Comparison of ENCODE assay signal across 8 cellular contexts in the genomic region with DNA sequence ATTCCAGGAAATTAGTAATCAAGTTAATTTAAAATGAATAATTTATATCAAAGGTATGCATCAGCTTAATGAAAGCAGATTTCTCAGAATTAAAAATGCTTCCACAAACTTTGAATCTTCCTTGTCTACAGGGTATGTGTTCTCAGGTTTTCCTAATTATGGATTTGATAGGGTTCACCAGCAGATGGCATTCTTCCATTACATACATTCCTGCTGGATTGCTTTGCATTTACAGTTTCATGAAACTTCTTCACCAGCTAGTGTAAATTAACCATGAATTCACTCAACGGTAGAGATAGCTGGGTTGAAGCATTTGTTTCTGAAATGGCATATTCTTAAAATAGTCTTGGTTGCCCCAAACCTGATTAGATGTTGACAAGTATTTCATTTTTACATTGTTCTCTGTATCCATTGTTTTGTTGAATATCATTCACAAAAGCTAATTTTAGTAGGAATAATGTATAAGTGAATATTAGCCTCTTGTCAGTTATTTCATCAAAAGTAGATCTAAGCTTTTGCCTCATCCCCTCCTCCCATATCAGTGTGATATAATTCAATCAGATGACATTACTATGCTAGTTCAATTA.
DNase-seq lines count a peak whose midpoint lies in the region; ATAC-seq and TF ChIP-seq lines count a peak whose summit lies in the region.

No MANE protein-coding gene starts in this region.

- peak; percentile 67 for TF ChIP-seq CTCF in AG04450 (IDR thresholded peaks at IDR 0.05; ENCODE audit: low read depth, low read length)
- TF ChIP-seq CTCF in GM13976 (IDR thresholded peaks at IDR 0.05; ENCODE audit: borderline replicate concordance, control extremely low read depth, extremely low read depth, insufficient read depth, missing control alignments): no peak
- TF ChIP-seq CTCF in activated CD8-positive, alpha-beta T cell treated with anti-CD3 and anti-CD28 coated beads for 36 hours (IDR thresholded peaks at IDR 0.05): no peak

- CTCF ChIA-PET in AG04450 (lab: Charles Lee): interaction anchor here (0.6 to 2.1 kb wide), 19 partner anchors 8 to 740 kb away, joined by 3 to 17 read pairs (median 4); no protein-coding TSS in a partner anchor
- CTCF ChIA-PET in activated CD8-positive, alpha-beta T cell treated with anti-CD3 and anti-CD28 coated beads for 36 hours (lab: Charles Lee): interaction anchor here (0.7 to 1.4 kb wide), 8 partner anchors 13 to 675 kb away, joined by 3 to 5 read pairs (median 4); a partner anchor contains a TSS

- ATAC-seq in GM18502 (IDR thresholded peaks at IDR 0.05; ENCODE audit: poor library complexity, unreplicated experiment): no peak
- ATAC-seq in activated CD8-positive, alpha-beta T cell treated with anti-CD3 and anti-CD28 coated beads for 36 hours: no peak

- H3K9me3 ChIP-seq in AG04450 (ENCODE audit: control insufficient read depth, insufficient read depth, low read length): no peaks in the 10 kb centered on the region

- DNase-seq in AG04450 (ENCODE audit: low read depth, low spot score) (peak; percentile 1), GM13976 (ENCODE audit: low spot score) (peak; percentile 11), NCI-H446 (lab: John Stamatoyannopoulos, UW) (peak; percentile 6 to 53), T47D (ENCODE audit: low read depth in 1 of 2, low spot score in 1 of 2) (peak; percentile 22 to 73), lung microvascular endothelial cell (ENCODE audit: low read depth in 2 of 2) (peak; percentile 56 to 68), HK-2 (ENCODE audit: unreplicated experiment) (no peak)
- DNase-seq in activated CD8-positive, alpha-beta T cell treated with anti-CD3 and anti-CD28 coated beads for 36 hours: no peak

- POLR2A ChIA-PET in AG04450 (lab: Yijun Ruan, JAX): no interaction called here
- POLR2A ChIA-PET in activated CD8-positive, alpha-beta T cell treated with anti-CD3 and anti-CD28 coated beads for 36 hours (lab: Charles Lee): no interaction called here

- peaks cover 3% of the 10 kb centered on the region for H3K27me3 ChIP-seq in AG04450 (ENCODE audit: control insufficient read depth, insufficient read depth, low read length)

- H3K27me3 Mint-ChIP-seq in activated CD8-positive, alpha-beta T cell treated with anti-CD3 and anti-CD28 coated beads for 36 hours: peaks cover 5% of the 10 kb centered on the region

- intact Hi-C loops in activated CD8-positive, alpha-beta T cell treated with anti-CD3 and anti-CD28 coated beads for 36 hours (cut with micrococcal nuclease): no loop called here

- H3K9me3 Mint-ChIP-seq in activated CD8-positive, alpha-beta T cell treated with anti-CD3 and anti-CD28 coated beads for 36 hours: no peaks in the 10 kb centered on the region

- no peak overlapping the region for H3K27ac Mint-ChIP-seq in activated CD8-positive, alpha-beta T cell treated with anti-CD3 and anti-CD28 coated beads for 36 hours

- H3K4me3 ChIP-seq in AG04450 (ENCODE audit: low read depth, low read length): no peak overlapping the region

- H3K4me1 Mint-ChIP-seq in activated CD8-positive, alpha-beta T cell treated with anti-CD3 and anti-CD28 coated beads for 36 hours (ENCODE audit: low read depth): no peaks in the 10 kb centered on the region

- in situ Hi-C loops in GM13976 (cut with MboI; ENCODE audit: low sequenced_read_pairs, unreplicated experiment) (no loop called here), T47D (cut with HindIII; ENCODE audit: low pct_unique_long_range_greater_than_20kb, low sequenced_read_pairs) (no loop called here)

- H3K27ac ChIP-seq in AG04450 (ENCODE audit: low read depth, low read length): no peak overlapping the region

- H3K36me3 Mint-ChIP-seq in activated CD8-positive, alpha-beta T cell treated with anti-CD3 and anti-CD28 coated beads for 36 hours (ENCODE audit: low read depth): no peaks in the 10 kb centered on the region

- no peak overlapping the region for H3K4me3 Mint-ChIP-seq in activated CD8-positive, alpha-beta T cell treated with anti-CD3 and anti-CD28 coated beads for 36 hours

Comparison
In these comparisons a context has a peak if more than half of its experiments do, and no peak if none do; other contexts are left out.
1. DNase-seq: peak in AG04450 (single experiment), GM13976 (single experiment), NCI-H446 (2 of 2), T47D (2 of 2) and lung microvascular endothelial cell (2 of 2); none in activated CD8-positive, alpha-beta T cell treated with anti-CD3 and anti-CD28 coated beads for 36 hours (single experiment) and HK-2 (single experiment).